ENCODE assay signal across 8 cellular contexts in the genomic region with DNA sequence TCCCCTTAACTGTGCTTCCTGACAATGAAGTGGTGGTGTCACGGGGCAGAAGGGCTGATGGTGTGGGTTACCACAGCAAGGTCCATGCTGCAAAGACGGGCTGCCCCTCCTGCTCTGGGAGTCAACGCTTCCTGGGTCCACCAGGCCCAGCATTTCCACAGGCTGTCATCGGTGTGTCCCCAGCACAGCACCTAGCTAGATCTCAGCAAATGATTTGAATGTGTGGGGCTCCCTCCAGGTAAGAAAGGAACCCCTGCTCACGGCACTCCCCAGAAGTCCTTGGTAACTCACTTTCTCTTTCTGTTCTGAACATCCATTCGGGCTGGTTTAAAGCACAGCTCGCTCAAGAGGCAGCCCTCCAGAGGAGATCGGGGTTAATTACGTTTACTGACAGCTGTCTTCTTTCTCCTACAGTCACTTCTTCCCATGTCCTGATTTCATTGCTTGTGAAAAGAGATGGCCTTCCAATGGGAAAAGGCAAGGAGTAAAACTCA. TPM values are rescaled to one million over a fixed set of nuclear protein-coding genes. Genes with fewer than 3 reads are reported as not detected.
A peak's percentile ranks its signal among the peaks of the same experiment; 100 is the strongest.
DNase-seq lines count a peak whose midpoint lies in the region; ATAC-seq and TF ChIP-seq lines count a peak whose summit lies in the region.

No MANE protein-coding gene starts in this region.

- peak overlapping the region; percentile 94 for H3K27ac Mint-ChIP-seq in activated CD4-positive, alpha-beta T cell treated with anti-CD3 and anti-CD28 coated beads, Interleukin-2, amount 10 ng/mL, durations not matched to agents 24 days and 14 days
- H3K27ac Mint-ChIP-seq in effector memory CD8-positive, alpha-beta T cell = peak overlapping the region; percentile 76 to 93
- H3K27ac Mint-ChIP-seq in neural crest cell (ENCODE audit: unreplicated experiment) (peak overlapping the region; percentile 16), type B pancreatic cell (peak overlapping the region; percentile 23)

- H3K36me3 Mint-ChIP-seq in activated CD4-positive, alpha-beta T cell treated with anti-CD3 and anti-CD28 coated beads, Interleukin-2, amount 10 ng/mL, durations not matched to agents 24 days and 14 days (ENCODE audit: low read depth) = no peaks in the 10 kb centered on the region
- H3K36me3 Mint-ChIP-seq in effector memory CD8-positive, alpha-beta T cell (ENCODE audit: insufficient read depth) = peaks cover 14% of the 10 kb centered on the region
- no peaks in the 10 kb centered on the region for H3K36me3 Mint-ChIP-seq in neural crest cell (ENCODE audit: low read depth)
- H3K36me3 Mint-ChIP-seq in type B pancreatic cell = no peaks in the 10 kb centered on the region

- no peaks in the 10 kb centered on the region for H3K27me3 Mint-ChIP-seq in activated CD4-positive, alpha-beta T cell treated with anti-CD3 and anti-CD28 coated beads, Interleukin-2, amount 10 ng/mL, durations not matched to agents 24 days and 14 days
- no peaks in the 10 kb centered on the region for H3K27me3 Mint-ChIP-seq in effector memory CD8-positive, alpha-beta T cell
- H3K27me3 Mint-ChIP-seq in neural crest cell (ENCODE audit: low read depth) (no peaks in the 10 kb centered on the region), type B pancreatic cell (no peaks in the 10 kb centered on the region)

- peak; percentile 85 for ATAC-seq in GM21737 (IDR thresholded peaks at IDR 0.05; ENCODE audit: unreplicated experiment)
- peak; percentile 85 for ATAC-seq in effector memory CD8-positive, alpha-beta T cell (replicated peaks)

- intact Hi-C loops in activated CD4-positive, alpha-beta T cell treated with anti-CD3 and anti-CD28 coated beads, Interleukin-2, amount 10 ng/mL, durations not matched to agents 24 days and 14 days (cut with micrococcal nuclease) = loop anchor here (2.0 to 10.0 kb wide), 4 partner anchors 29 to 377 kb away; no protein-coding TSS in a partner anchor

- DNase-seq in GM12864 (ENCODE audit: low read depth) (peak; percentile 65), NCI-H1092 treated with DMSO at 0.1 percent for 48 hours (lab: John Stamatoyannopoulos, UW) (peak; percentile 45), neural crest cell (ENCODE audit: low read depth, low spot score) (no peak), type B pancreatic cell (ENCODE audit: extremely low spot score, unreplicated experiment) (no peak), NCI-H2081 treated with DMSO at 0.1 percent for 48 hours (lab: John Stamatoyannopoulos, UW) (no peak)
- DNase-seq in activated CD4-positive, alpha-beta T cell treated with anti-CD3 and anti-CD28 coated beads, Interleukin-2, amount 10 ng/mL, durations not matched to agents 24 days and 14 days = peak; percentile 91
- peak; percentile 51 to 65 (median 52) for DNase-seq in effector memory CD8-positive, alpha-beta T cell

- peak overlapping the region; percentile 64 for H3K4me3 ChIP-seq in GM12864 (ENCODE audit: low read depth, low read length)

- H3K4me3 Mint-ChIP-seq in activated CD4-positive, alpha-beta T cell treated with anti-CD3 and anti-CD28 coated beads, Interleukin-2, amount 10 ng/mL, durations not matched to agents 24 days and 14 days = peak overlapping the region; percentile 84
- H3K4me3 Mint-ChIP-seq in effector memory CD8-positive, alpha-beta T cell = peak overlapping the region; percentile 72 to 78
- H3K4me3 Mint-ChIP-seq in neural crest cell (no peak overlapping the region), type B pancreatic cell (peak overlapping the region; percentile 1)

- peaks cover 60% of the 10 kb centered on the region for H3K4me1 Mint-ChIP-seq in activated CD4-positive, alpha-beta T cell treated with anti-CD3 and anti-CD28 coated beads, Interleukin-2, amount 10 ng/mL, durations not matched to agents 24 days and 14 days
- H3K4me1 Mint-ChIP-seq in effector memory CD8-positive, alpha-beta T cell (ENCODE audit: low read depth in 2 of 2) = peaks cover 51 to 59% of the 10 kb centered on the region in 2 donors
- H3K4me1 Mint-ChIP-seq in neural crest cell (peaks cover 7% of the 10 kb centered on the region), type B pancreatic cell (ENCODE audit: unreplicated experiment) (peaks cover 20% of the 10 kb centered on the region)

- H3K9me3 Mint-ChIP-seq in activated CD4-positive, alpha-beta T cell treated with anti-CD3 and anti-CD28 coated beads, Interleukin-2, amount 10 ng/mL, durations not matched to agents 24 days and 14 days = no peaks in the 10 kb centered on the region
- H3K9me3 Mint-ChIP-seq in effector memory CD8-positive, alpha-beta T cell = no peaks in the 10 kb centered on the region
- H3K9me3 Mint-ChIP-seq in neural crest cell = no peaks in the 10 kb centered on the region
- no peaks in the 10 kb centered on the region for H3K9me3 Mint-ChIP-seq in type B pancreatic cell

- TF ChIP-seq CTCF in GM12864 (IDR thresholded peaks at IDR 0.05; ENCODE audit: low read depth, low read length, missing control alignments) (peak; percentile 53), neural crest cell (conservative IDR thresholded peaks at IDR 0.05) (no peak), type B pancreatic cell (conservative IDR thresholded peaks at IDR 0.05) (no peak)

RNA-seq across cellular contexts. Expression of a gene that starts 27.3 kb away (rescaled TPM):
- 70.5 and 73.9 TPM in 2 replicates for total RNA-seq in activated CD4-positive, alpha-beta T cell treated with anti-CD3 and anti-CD28 coated beads, Interleukin-2, amount 10 ng/mL, durations not matched to agents 24 days and 14 days
- 1.2 and 1.5 TPM in 2 replicates for total RNA-seq in neural crest cell
- total RNA-seq in type B pancreatic cell (ENCODE audit: low replicate concordance) = 3.7 and 9.2 TPM in 2 replicates

Comparison
In these comparisons a context has a peak if more than half of its experiments do, and no peak if none do; other contexts are left out.
1. DNase-seq: peak in GM12864 (single experiment), NCI-H1092 treated with DMSO at 0.1 percent for 48 hours (single experiment), activated CD4-positive, alpha-beta T cell treated with anti-CD3 and anti-CD28 coated beads, Interleukin-2, amount 10 ng/mL, durations not matched to agents 24 days and 14 days (single experiment) and effector memory CD8-positive, alpha-beta T cell (3 of 3); none in neural crest cell (single experiment), type B pancreatic cell (single experiment) and NCI-H2081 treated with DMSO at 0.1 percent for 48 hours (single experiment).
2. H3K27ac Mint-ChIP-seq: peak in every context shown above with its lines; median percentile 94 in activated CD4-positive, alpha-beta T cell treated with anti-CD3 and anti-CD28 coated beads, Interleukin-2, amount 10 ng/mL, durations not matched to agents 24 days and 14 days; 84 in effector memory CD8-positive, alpha-beta T cell; 23 in type B pancreatic cell; 16 in neural crest cell.